In genomic region chr22:39029227-39029626, GRCh38 we compare ENCODE assay signal across 23 cellular contexts. TPM values are rescaled to one million over a fixed set of nuclear protein-coding genes. Genes with fewer than 3 reads are reported as not detected.
"Had no signal": no experiment of that assay in that cellular context is flagged by ENCODE, and none has a peak within 500 bp of the region (broad histone marks: within the 10 kb centered on the region; RNA-seq: fewer than 3 reads in every experiment).

No MANE protein-coding gene starts in this region.

- H3K27me3 Mint-ChIP-seq: naive thymus-derived CD4-positive, alpha-beta T cell; natural killer cell treated with Interleukin-12 subunit alpha and Interleukin-12 subunit beta and Interleukin-15 and Interleukin-18, amount 100 ng/mL, for 72 hours; stimulated activated naive CD8-positive, alpha-beta T cell treated with anti-CD3 and anti-CD28 coated beads, Interleukin-15, amount 100 ng/mL, for 72 hours; type B pancreatic cell had no signal

- H3K36me3 Mint-ChIP-seq: natural killer cell treated with Interleukin-12 subunit alpha and Interleukin-12 subunit beta and Interleukin-15 and Interleukin-18, amount 100 ng/mL, for 72 hours; type B pancreatic cell had no signal

- H3K27ac ChIP-seq: left ventricle myocardium inferior, ovary, right atrium auricular region, right lobe of liver, tibial nerve, vagina had no signal

- H3K36me3 ChIP-seq: left ventricle myocardium inferior, ovary, right atrium auricular region, right lobe of liver, vagina had no signal

- H3K4me3 ChIP-seq: left ventricle myocardium inferior, lung, mucosa of descending colon, ovary, right atrium auricular region, right lobe of liver, smooth muscle cell, tibial nerve, vagina had no signal

- H3K4me2 ChIP-seq: smooth muscle cell had no signal

- ATAC-seq: mucosa of descending colon; naive thymus-derived CD4-positive, alpha-beta T cell; natural killer cell treated with Interleukin-12 subunit alpha and Interleukin-12 subunit beta and Interleukin-15 and Interleukin-18, amount 100 ng/mL, for 72 hours; right lobe of liver; stimulated activated naive CD8-positive, alpha-beta T cell treated with anti-CD3 and anti-CD28 coated beads, Interleukin-15, amount 100 ng/mL, for 72 hours had no signal

- DNase-seq: islet precursor cell; left ventricle myocardium inferior; midbrain; mucosa of descending colon; naive thymus-derived CD4-positive, alpha-beta T cell; ovary; right lobe of liver; stimulated activated CD4-positive, alpha-beta T cell treated with anti-CD3 and anti-CD28 coated beads, Interleukin-1b, Interleukin-23, amount 100 ng/mL, for 48 hours; stimulated activated CD4-positive, alpha-beta T cell treated with anti-CD3 and anti-CD28 coated beads, Interleukin-4, amount 100 ng/mL, for 1 hour; stimulated activated naive CD4-positive, alpha-beta T cell treated with Interleukin-2 at 50 U/mL for 16 hours; stimulated activated naive CD8-positive, alpha-beta T cell treated with anti-CD3 and anti-CD28 coated beads, Interleukin-15, amount 100 ng/mL, for 72 hours; substantia nigra had no signal

- H3K27me3 ChIP-seq: ovary, right atrium auricular region, right lobe of liver, tibial nerve, vagina had no signal

- H3K9me3 Mint-ChIP-seq: naive thymus-derived CD4-positive, alpha-beta T cell; natural killer cell treated with Interleukin-12 subunit alpha and Interleukin-12 subunit beta and Interleukin-15 and Interleukin-18, amount 100 ng/mL, for 72 hours; stimulated activated naive CD8-positive, alpha-beta T cell treated with anti-CD3 and anti-CD28 coated beads, Interleukin-15, amount 100 ng/mL, for 72 hours; type B pancreatic cell had no signal

- H3K4me3 Mint-ChIP-seq: naive thymus-derived CD4-positive, alpha-beta T cell; natural killer cell treated with Interleukin-12 subunit alpha and Interleukin-12 subunit beta and Interleukin-15 and Interleukin-18, amount 100 ng/mL, for 72 hours; stimulated activated naive CD8-positive, alpha-beta T cell treated with anti-CD3 and anti-CD28 coated beads, Interleukin-15, amount 100 ng/mL, for 72 hours; type B pancreatic cell had no signal

- H3K4me1 ChIP-seq: left ventricle myocardium inferior, right atrium auricular region, right lobe of liver, tibial nerve, vagina had no signal

- H3K27ac Mint-ChIP-seq: natural killer cell treated with Interleukin-12 subunit alpha and Interleukin-12 subunit beta and Interleukin-15 and Interleukin-18, amount 100 ng/mL, for 72 hours; progenitor cell of endocrine pancreas; type B pancreatic cell had no signal

RNA-seq across cellular contexts. Expression of gene APOBEC3D, which starts 8.3 kb away (rescaled TPM):
- total RNA-seq: myocyte had no signal
- polyA plus RNA-seq: neural cell had no signal

RNA-seq across cellular contexts. Expression of gene APOBEC3F, which starts 11.4 kb away (rescaled TPM):
- polyA plus RNA-seq: neural cell had no signal

RNA-seq across cellular contexts. Expression of gene APOBEC3C, which starts 15.2 kb away (rescaled TPM):
- polyA plus RNA-seq: neural cell had no signal

RNA-seq across cellular contexts. Expression of gene APOBEC3B, which starts 47.1 kb away (rescaled TPM):
- total RNA-seq: temporal lobe, vagina had no signal
- polyA plus RNA-seq: naive thymus-derived CD4-positive, alpha-beta T cell; neural cell had no signal

RNA-seq across cellular contexts. Expression of gene APOBEC3G, which starts 47.8 kb away (rescaled TPM):
- polyA plus RNA-seq: neural cell had no signal
